In the genomic region with DNA sequence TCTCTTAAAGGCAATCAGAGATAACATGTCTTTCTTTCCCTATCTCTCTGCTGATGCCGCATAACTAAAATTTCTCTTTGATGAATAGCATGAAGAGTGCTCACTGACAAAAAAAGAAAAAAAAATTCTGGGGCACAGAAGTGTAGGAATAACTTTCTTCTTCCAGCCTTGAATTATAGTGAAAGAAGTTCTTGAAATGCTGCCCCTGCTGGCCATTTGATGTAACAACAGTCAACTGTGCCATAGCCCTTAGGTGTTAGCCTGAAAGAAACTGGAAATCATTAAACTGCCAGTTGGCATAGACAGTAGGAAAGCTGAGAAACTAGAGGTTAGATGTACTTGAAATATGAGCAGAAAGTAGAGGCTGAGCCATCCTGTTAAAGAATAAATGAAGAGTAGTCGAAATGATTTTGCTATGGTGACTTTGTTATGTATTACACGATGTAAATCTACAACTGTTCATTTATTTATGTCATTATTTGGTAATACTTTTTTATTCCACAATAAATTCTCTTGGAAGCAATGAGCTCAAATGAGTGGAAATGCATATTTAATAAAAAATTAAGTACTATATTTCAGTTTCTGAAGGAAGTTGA, we compare ENCODE assay signal across 8 cellular contexts. TPM values are rescaled to one million over a fixed set of nuclear protein-coding genes. Genes with fewer than 3 reads are reported as not detected.
A peak's percentile ranks its signal among the peaks of the same experiment; 100 is the strongest.
DNase-seq lines count a peak whose midpoint lies in the region; ATAC-seq and TF ChIP-seq lines count a peak whose summit lies in the region.

No MANE protein-coding gene starts in this region.

- TF ChIP-seq CTCF in cardiac muscle cell (IDR thresholded peaks at IDR 0.05; ENCODE audit: low read depth, low read length), result peak; percentile 85
- peak; percentile 86 for TF ChIP-seq CTCF in progenitor cell of endocrine pancreas (IDR thresholded peaks at IDR 0.05; ENCODE audit: unreplicated experiment)

- no peak overlapping the region for H3K4me3 ChIP-seq in cardiac muscle cell

- H3K27me3 ChIP-seq in cardiac muscle cell, result no peaks in the 10 kb centered on the region

- peaks cover 1% of the 10 kb centered on the region for H3K36me3 Mint-ChIP-seq in progenitor cell of endocrine pancreas (ENCODE audit: insufficient read depth)

- H3K4me3 Mint-ChIP-seq in progenitor cell of endocrine pancreas (ENCODE audit: low read depth), result no peak overlapping the region

- DNase-seq in cardiac muscle cell (ENCODE audit: low read depth in 1 of 2, low spot score in 1 of 2), result peak; percentile 64 to 72
- no peak for DNase-seq in left ventricle myocardium superior
- DNase-seq in KG1 (lab: John Stamatoyannopoulos, UW), result peak; percentile 5
- DNase-seq in activated CD4-positive, alpha-beta T cell treated with anti-CD3 and anti-CD28 coated beads for 4 hours, result peak; percentile 15 to 31
- DNase-seq in fibroblast of the conjunctiva (ENCODE audit: low read depth), result peak; percentile 26
- no peak for DNase-seq in progenitor cell of endocrine pancreas (ENCODE audit: low spot score, unreplicated experiment)
- no peak for DNase-seq in NCI-H1048 (lab: John Stamatoyannopoulos, UW)

- peaks cover 4% of the 10 kb centered on the region for H3K9me3 ChIP-seq in cardiac muscle cell (ENCODE audit: low read depth)

- no peaks in the 10 kb centered on the region for H3K4me1 ChIP-seq in cardiac muscle cell (ENCODE audit: low read depth)

- no peak overlapping the region for H3K27ac ChIP-seq in cardiac muscle cell

- no peaks in the 10 kb centered on the region for H3K36me3 ChIP-seq in cardiac muscle cell

- intact Hi-C loops in left ventricle myocardium superior (cut with micrococcal nuclease), result no loop called here

- no peaks in the 10 kb centered on the region for H3K4me1 Mint-ChIP-seq in progenitor cell of endocrine pancreas (ENCODE audit: low read depth)

- H3K27me3 Mint-ChIP-seq in progenitor cell of endocrine pancreas, result no peaks in the 10 kb centered on the region

- ATAC-seq in left ventricle myocardium superior, result no peak
- no peak for ATAC-seq in activated CD4-positive, CD25-positive, alpha-beta regulatory T cell treated with anti-CD3 and anti-CD28 coated beads, Interleukin-2, amount 50 U/mL, for 24 hours

- H3K9me3 Mint-ChIP-seq in progenitor cell of endocrine pancreas (ENCODE audit: low read depth), result peaks cover 15% of the 10 kb centered on the region

- no peak overlapping the region for H3K27ac Mint-ChIP-seq in progenitor cell of endocrine pancreas

RNA-seq across cellular contexts. Expression of a gene that starts 48.3 kb away (rescaled TPM):
- 32.2 and 41.5 TPM in 2 replicates for total RNA-seq in cardiac muscle cell
- polyA plus RNA-seq in cardiac muscle cell, result 38.9 and 52.1 TPM in 2 replicates
- 11.6 TPM for total RNA-seq in left ventricle myocardium superior
- 75.6 and 86.1 TPM in 2 replicates for total RNA-seq in progenitor cell of endocrine pancreas

Comparison
In these comparisons a context has a peak if more than half of its experiments do, and no peak if none do; other contexts are left out.
1. DNase-seq: peak in cardiac muscle cell (2 of 2), KG1 (single experiment), activated CD4-positive, alpha-beta T cell treated with anti-CD3 and anti-CD28 coated beads for 4 hours (2 of 2) and fibroblast of the conjunctiva (single experiment); none in left ventricle myocardium superior (single experiment), progenitor cell of endocrine pancreas (single experiment) and NCI-H1048 (single experiment).